In genomic region chr14:63604626-63605025, GRCh38 we compare ENCODE assay signal across 24 cellular contexts. TPM values are rescaled to one million over a fixed set of nuclear protein-coding genes. Genes with fewer than 3 reads are reported as not detected.
"Had no signal": no experiment of that assay in that cellular context is flagged by ENCODE, and none has a peak within 500 bp of the region (broad histone marks: within the 10 kb centered on the region; RNA-seq: fewer than 3 reads in every experiment).

No MANE protein-coding gene starts in this region.

- DNase-seq: activated CD4-positive, alpha-beta T cell treated with anti-CD3 and anti-CD28 coated beads, Interleukin-2, amount 10 ng/mL, durations not matched to agents 24 days and 14 days; activated CD4-positive, alpha-beta T cell treated with anti-CD3 and anti-CD28 coated beads, Interleukin-2, amount 50 U/mL, for 4 hours; activated CD8-positive, alpha-beta T cell treated with anti-CD3 and anti-CD28 coated beads for 36 hours; activated effector memory CD4-positive, alpha-beta T cell treated with Interleukin-2 at 50 U/mL for 16 hours; activated naive CD4-positive, alpha-beta T cell treated with anti-CD3 and anti-CD28 coated beads, Interleukin-2, amount 10 ng/mL, durations not matched to agents 7 days and 5 days; activated naive CD8-positive, alpha-beta T cell treated with anti-CD3 and anti-CD28 coated beads for 36 hours; activated T-cell treated with anti-CD3 and anti-CD28 coated beads, Interleukin-2, amount 50 U/mL, for 24 hours; amygdala; NCI-H1048; NCI-H1105 treated with DMSO at 0.1 percent for 48 hours; NCI-H1694; NCI-H1930; NCI-H2081 treated with DMSO at 0.1 percent for 48 hours; NCI-H226; NCI-H446 treated with DMSO at 0.1 percent for 48 hours; NCI-H524 treated with DMSO at 0.1 percent for 48 hours; Peyer's patch; RPMI8226; SHP77 treated with DMSO at 0.1 percent for 48 hours; SW 1271; T1000 had no signal

- H3K4me3 ChIP-seq: ascending aorta, cardiac muscle cell, Peyer's patch had no signal

- H3K4me1 ChIP-seq: ascending aorta, Peyer's patch had no signal

- H3K9me3 Mint-ChIP-seq: activated naive CD4-positive, alpha-beta T cell treated with anti-CD3 and anti-CD28 coated beads, Interleukin-2, amount 10 ng/mL, durations not matched to agents 7 days and 5 days; activated naive CD8-positive, alpha-beta T cell treated with anti-CD3 and anti-CD28 coated beads for 36 hours; activated T-cell treated with anti-CD3 and anti-CD28 coated beads, Interleukin-2, amount 50 U/mL, for 24 hours; central memory CD8-positive, alpha-beta T cell had no signal

- H3K9me3 ChIP-seq: ascending aorta, Peyer's patch had no signal

- H3K4me3 Mint-ChIP-seq: activated CD4-positive, alpha-beta T cell treated with anti-CD3 and anti-CD28 coated beads, Interleukin-2, amount 10 ng/mL, durations not matched to agents 24 days and 14 days; activated CD8-positive, alpha-beta T cell treated with anti-CD3 and anti-CD28 coated beads for 36 hours; activated naive CD4-positive, alpha-beta T cell treated with anti-CD3 and anti-CD28 coated beads, Interleukin-2, amount 10 ng/mL, durations not matched to agents 7 days and 5 days; activated naive CD8-positive, alpha-beta T cell treated with anti-CD3 and anti-CD28 coated beads for 36 hours; activated T-cell treated with anti-CD3 and anti-CD28 coated beads, Interleukin-2, amount 50 U/mL, for 24 hours; central memory CD8-positive, alpha-beta T cell had no signal

- H3K27me3 Mint-ChIP-seq: activated CD4-positive, alpha-beta T cell treated with anti-CD3 and anti-CD28 coated beads, Interleukin-2, amount 10 ng/mL, durations not matched to agents 24 days and 14 days; activated CD8-positive, alpha-beta T cell treated with anti-CD3 and anti-CD28 coated beads for 36 hours; activated naive CD4-positive, alpha-beta T cell treated with anti-CD3 and anti-CD28 coated beads, Interleukin-2, amount 10 ng/mL, durations not matched to agents 7 days and 5 days; activated naive CD8-positive, alpha-beta T cell treated with anti-CD3 and anti-CD28 coated beads for 36 hours; activated T-cell treated with anti-CD3 and anti-CD28 coated beads, Interleukin-2, amount 50 U/mL, for 24 hours; central memory CD8-positive, alpha-beta T cell had no signal

- H3K27me3 ChIP-seq: ascending aorta, cardiac muscle cell, Peyer's patch had no signal

- H3K27ac Mint-ChIP-seq: activated CD4-positive, alpha-beta T cell treated with anti-CD3 and anti-CD28 coated beads, Interleukin-2, amount 10 ng/mL, durations not matched to agents 24 days and 14 days; activated CD8-positive, alpha-beta T cell treated with anti-CD3 and anti-CD28 coated beads for 36 hours; activated naive CD4-positive, alpha-beta T cell treated with anti-CD3 and anti-CD28 coated beads, Interleukin-2, amount 10 ng/mL, durations not matched to agents 7 days and 5 days; activated T-cell treated with anti-CD3 and anti-CD28 coated beads, Interleukin-2, amount 50 U/mL, for 24 hours had no signal

- H3K27ac ChIP-seq: ascending aorta, cardiac muscle cell, Peyer's patch had no signal

- H3K4me1 Mint-ChIP-seq: activated naive CD4-positive, alpha-beta T cell treated with anti-CD3 and anti-CD28 coated beads, Interleukin-2, amount 10 ng/mL, durations not matched to agents 7 days and 5 days had no signal

- H3K36me3 ChIP-seq: cardiac muscle cell had no signal

- ATAC-seq: activated CD8-positive, alpha-beta T cell treated with anti-CD3 and anti-CD28 coated beads for 36 hours had no signal

RNA-seq across cellular contexts. Expression of gene WDR89, which starts 37.0 kb away (rescaled TPM):
- total RNA-seq: ascending aorta had no signal
